Comparison of ENCODE assay signal across 12 cellular contexts in genomic region chr3:139588450-139588849, GRCh38. TPM values are rescaled to one million over a fixed set of nuclear protein-coding genes. Genes with fewer than 3 reads are reported as not detected.
DNase-seq lines count a peak whose midpoint lies in the region; ATAC-seq, FAIRE-seq and TF ChIP-seq lines count a peak whose summit lies in the region.
"Had no signal": no experiment of that assay in that cellular context is flagged by ENCODE, and none has a peak within 500 bp of the region (broad histone marks: within the 10 kb centered on the region; RNA-seq: fewer than 3 reads in every experiment).

No MANE protein-coding gene starts in this region.

- H3K4me3 ChIP-seq in HepG2 (replicated peaks in 1 of 3; ENCODE audit: insufficient read depth in 1 of 3, low read depth in 2 of 3, low read length in 3 of 3) (no peak overlapping the region), right lobe of liver (no peak overlapping the region), epithelial cell of proximal tubule (ENCODE audit: low read depth, low read length) (no peak overlapping the region)
- H3K4me3 ChIP-seq in CD4-positive, alpha-beta memory T cell (ENCODE audit: low read length in 2 of 2) = no peak overlapping the region
- H3K4me3 ChIP-seq: BLaER1 treated with 17β-estradiol and CSF1 and Interleukin-3, amounts not matched to agents 10 nM and 100 nM had no signal

- H3K27me3 Mint-ChIP-seq in activated T-cell treated with anti-CD3 and anti-CD28 coated beads, Interleukin-2, amount 50 U/mL, for 24 hours = no peaks in the 10 kb centered on the region
- peaks cover 0 to 3% of the 10 kb centered on the region in 2 donors for H3K27me3 Mint-ChIP-seq in CD4-positive, alpha-beta memory T cell

- no peaks in the 10 kb centered on the region for H3K4me1 Mint-ChIP-seq in activated T-cell treated with anti-CD3 and anti-CD28 coated beads, Interleukin-2, amount 50 U/mL, for 24 hours (ENCODE audit: low read depth)
- H3K4me1 Mint-ChIP-seq in CD4-positive, alpha-beta memory T cell = peaks cover 0 to 3% (median 0%) of the 10 kb centered on the region in 4 donors

- no TSS peak for BruUV-seq in HepG2 (replicated peaks; lab: Mats Ljungman, UMichigan)

- intact Hi-C loops in HepG2 (cut with micrococcal nuclease; ENCODE audit: unreplicated experiment) = loop anchor here (2.0 kb wide), 1 partner anchor 92 kb away; no protein-coding TSS in a partner anchor
- intact Hi-C loops in right lobe of liver (cut with DNase I) = no loop called here
- intact Hi-C loops in CD4-positive, alpha-beta memory T cell (cut with micrococcal nuclease) = no loop called here

- no peak overlapping the region for H3K4me2 ChIP-seq in HepG2 (ENCODE audit: low read depth, low read length)
- H3K4me2 ChIP-seq: BLaER1 treated with 17β-estradiol and CSF1 and Interleukin-3, amounts not matched to agents 10 nM and 100 nM had no signal

- no peak overlapping the region for H3K4me3 Mint-ChIP-seq in activated T-cell treated with anti-CD3 and anti-CD28 coated beads, Interleukin-2, amount 50 U/mL, for 24 hours
- peak overlapping the region in 1 of 8 donors; percentile 24 for H3K4me3 Mint-ChIP-seq in CD4-positive, alpha-beta memory T cell

- no peaks in the 10 kb centered on the region for H3K9me3 ChIP-seq in HepG2 (ENCODE audit: low read length)
- H3K9me3 ChIP-seq in right lobe of liver = no peaks in the 10 kb centered on the region
- no peaks in the 10 kb centered on the region for H3K9me3 ChIP-seq in CD4-positive, alpha-beta memory T cell (ENCODE audit: control insufficient read depth in 1 of 2, low read length in 2 of 2)
- H3K9me3 ChIP-seq: BLaER1 treated with 17β-estradiol and CSF1 and Interleukin-3, amounts not matched to agents 10 nM and 100 nM had no signal

- H3K4me1 ChIP-seq in HepG2 (ENCODE audit: insufficient read depth, low read length) (no peaks in the 10 kb centered on the region), right lobe of liver (no peaks in the 10 kb centered on the region)
- H3K4me1 ChIP-seq in CD4-positive, alpha-beta memory T cell (ENCODE audit: insufficient read depth, low read length) = no peaks in the 10 kb centered on the region
- H3K4me1 ChIP-seq: BLaER1 treated with 17β-estradiol and CSF1 and Interleukin-3, amounts not matched to agents 10 nM and 100 nM had no signal

- POLR2A ChIA-PET in HepG2 (lab: Yijun Ruan, JAX) = no interaction called here
- POLR2A ChIA-PET in CD4-positive, alpha-beta memory T cell (lab: Charles Lee; ENCODE audit: partially characterized antibody) = no interaction called here

- in situ Hi-C loops in HepG2 (cut with HindIII; ENCODE audit: extremely low pct_ligation_motif_present, low pct_unique_long_range_greater_than_20kb) = no loop called here

- H3K27ac ChIP-seq in HepG2 (ENCODE audit: extremely low read length, insufficient read depth, low read length) (no peak overlapping the region), right lobe of liver (no peak overlapping the region)
- no peak overlapping the region for H3K27ac ChIP-seq in CD4-positive, alpha-beta memory T cell (ENCODE audit: low read depth, low read length)
- H3K27ac ChIP-seq: BLaER1 treated with 17β-estradiol and CSF1 and Interleukin-3, amounts not matched to agents 10 nM and 100 nM; HL-60 had no signal

- H3K9me3 Mint-ChIP-seq in activated T-cell treated with anti-CD3 and anti-CD28 coated beads, Interleukin-2, amount 50 U/mL, for 24 hours = peaks cover 2% of the 10 kb centered on the region
- peaks cover 0 to 7% (median 3%) of the 10 kb centered on the region in 8 donors for H3K9me3 Mint-ChIP-seq in CD4-positive, alpha-beta memory T cell

- peak; percentile 91 for ATAC-seq in HepG2
- no peak for ATAC-seq in right lobe of liver
- ATAC-seq in HG02852 (IDR thresholded peaks at IDR 0.05; ENCODE audit: unreplicated experiment) = no peak

- no peak overlapping the region for H3K27ac Mint-ChIP-seq in activated T-cell treated with anti-CD3 and anti-CD28 coated beads, Interleukin-2, amount 50 U/mL, for 24 hours
- H3K27ac Mint-ChIP-seq in CD4-positive, alpha-beta memory T cell = no peak overlapping the region

- no peaks in the 10 kb centered on the region for H3K27me3 ChIP-seq in HepG2 (ENCODE audit: control insufficient read depth in 1 of 2, insufficient read depth in 2 of 2, low read length in 2 of 2)
- H3K27me3 ChIP-seq in right lobe of liver = no peaks in the 10 kb centered on the region
- no peaks in the 10 kb centered on the region for H3K27me3 ChIP-seq in CD4-positive, alpha-beta memory T cell (ENCODE audit: insufficient read depth, low read length)
- H3K27me3 ChIP-seq: BLaER1 treated with 17β-estradiol and CSF1 and Interleukin-3, amounts not matched to agents 10 nM and 100 nM had no signal

- no peak for TF ChIP-seq POLR2A in HepG2 (IDR thresholded peaks at IDR 0.05; ENCODE audit: insufficient read depth in 1 of 2, low read depth in 2 of 2, low read length in 2 of 2)
- no peak for TF ChIP-seq POLR2A in right lobe of liver (IDR thresholded peaks at IDR 0.05)

- CTCF ChIA-PET in HepG2 (lab: Yijun Ruan, JAX; ENCODE audit: low intra/inter-chr PET ratio, low total read pairs) = no interaction called here
- CTCF ChIA-PET in CD4-positive, alpha-beta memory T cell (lab: Charles Lee; ENCODE audit: partially characterized antibody) = no interaction called here

- no peaks in the 10 kb centered on the region for H3K79me2 ChIP-seq in HepG2 (ENCODE audit: insufficient read depth, low read length)

- 33% methylated on average over 1 of the region's 4 CpGs for WGBS in HepG2 (ENCODE audit: low lambda C conversion rate)
- 74% methylated on average over 3 of the region's 4 CpGs for WGBS in right lobe of liver (ENCODE audit: insufficient coverage, low coverage, low lambda C conversion rate, missing lambda C conversion rate)

- no peak overlapping the region for H3K9ac ChIP-seq in HepG2 (ENCODE audit: insufficient read depth, low read depth, low read length)
- H3K9ac ChIP-seq: BLaER1 treated with 17β-estradiol and CSF1 and Interleukin-3, amounts not matched to agents 10 nM and 100 nM had no signal

- no peak overlapping the region for H2AFZ ChIP-seq in HepG2 (ENCODE audit: low read length)

- DNase-seq in HepG2 (ENCODE audit: low spot score) (peak; percentile 39), right lobe of liver (no peak), NCI-H524 treated with DMSO at 0.1 percent for 48 hours (lab: John Stamatoyannopoulos, UW) (peak; percentile 32), epithelial cell of proximal tubule (ENCODE audit: low read depth) (no peak), NCI-H774 (lab: John Stamatoyannopoulos, UW) (no peak)
- no peak for DNase-seq in activated T-cell treated with anti-CD3 and anti-CD28 coated beads, Interleukin-2, amount 50 U/mL, for 24 hours
- DNase-seq in CD4-positive, alpha-beta memory T cell = no peak
- DNase-seq: amygdala had no signal

- peak; percentile 59 for TF ChIP-seq CTCF in HepG2 (CRISPR knock-in tag; IDR thresholded peaks at IDR 0.05)
- no peak for TF ChIP-seq CTCF in right lobe of liver (IDR thresholded peaks at IDR 0.05)
- TF ChIP-seq CTCF in epithelial cell of proximal tubule (conservative IDR thresholded peaks at IDR 0.05; ENCODE audit: low read depth, low read length) = peak; percentile 50

- TF ChIP-seq RAD21 in HepG2 (CRISPR knock-in tag; IDR thresholded peaks at IDR 0.05) = peak; percentile 47; the same call in 1 of the 2 replicates

- H4K20me1 ChIP-seq in HepG2 (ENCODE audit: insufficient read depth, low read length) = no peaks in the 10 kb centered on the region
- H4K20me1 ChIP-seq: BLaER1 treated with 17β-estradiol and CSF1 and Interleukin-3, amounts not matched to agents 10 nM and 100 nM had no signal

- FAIRE-seq in HepG2 (lab: Jason Lieb, UNC) = no peak
- FAIRE-seq: RCC 7860 had no signal

- H3K36me3 ChIP-seq in HepG2 (replicated peaks in 1 of 2; ENCODE audit: control insufficient read depth in 1 of 2, insufficient read depth in 2 of 2, low read length in 2 of 2) = no peaks in the 10 kb centered on the region
- no peaks in the 10 kb centered on the region for H3K36me3 ChIP-seq in right lobe of liver
- no peaks in the 10 kb centered on the region for H3K36me3 ChIP-seq in CD4-positive, alpha-beta memory T cell (ENCODE audit: insufficient read depth, low read length)
- H3K36me3 ChIP-seq: BLaER1 treated with 17β-estradiol and CSF1 and Interleukin-3, amounts not matched to agents 10 nM and 100 nM had no signal

- TF ChIP-seq EP300 in HepG2 (IDR thresholded peaks at IDR 0.05; ENCODE audit: low read depth in 2 of 2, low read length in 2 of 2) (no peak), HepG2 (CRISPR knock-in tag; IDR thresholded peaks at IDR 0.05; ENCODE audit: borderline replicate concordance) (no peak)

- no peaks in the 10 kb centered on the region for H3K36me3 Mint-ChIP-seq in activated T-cell treated with anti-CD3 and anti-CD28 coated beads, Interleukin-2, amount 50 U/mL, for 24 hours (ENCODE audit: low read depth)
- no peaks in the 10 kb centered on the region for H3K36me3 Mint-ChIP-seq in CD4-positive, alpha-beta memory T cell

TF ChIP-seq in HepG2, 621 proteins besides CTCF, POLR2A, EP300 and RAD21 (continues in another document):
- TF ChIP-seq STAG1 (CRISPR knock-in tag; IDR thresholded peaks at IDR 0.05) = peak; percentile 62

RNA-seq across cellular contexts. Expression of gene RBP1, which starts 48.9 kb away (rescaled TPM):
- total RNA-seq in HepG2 (2016; rRNA removed; fragmentation: Illumina TruSeq; extraction: Trizol) (6.4 and 8.9 TPM in 2 replicates), right lobe of liver (10 to 100 TPM; 24.1 to 53.1 (median 37.9) TPM), epithelial cell of proximal tubule (68.0 and 250 TPM in 2 replicates)
- total RNA-seq in HepG2 (2016; cell fraction: cytosol; rRNA removed; fragmentation: Illumina TruSeq; extraction: Trizol; ENCODE audit: low read depth) = 3.8 and 9.5 TPM in 2 replicates
- total RNA-seq in HepG2 (2016; cell fraction: insoluble cytoplasmic fraction; rRNA removed; fragmentation: Illumina TruSeq; extraction: Trizol) = 8.6 and 10.6 TPM in 2 replicates
- 5.6 and 7.7 TPM in 2 replicates for total RNA-seq in HepG2 (2016; cell fraction: membrane; rRNA removed; fragmentation: Illumina TruSeq; extraction: Trizol)
- 3.0 and 4.3 TPM in 2 replicates for total RNA-seq in HepG2 (2016; cell fraction: nucleus; rRNA removed; fragmentation: Illumina TruSeq; extraction: Trizol)
- polyA plus RNA-seq in HepG2 (2011; rRNA removed) = 12.6 and 16.9 TPM in 2 replicates
- 19.5 and 23.3 TPM in 2 replicates for polyA plus RNA-seq in HepG2 (2011; cell fraction: cytosol; rRNA removed)
- 9.2 and 9.7 TPM in 2 replicates for polyA plus RNA-seq in HepG2 (2011; cell fraction: nucleus; rRNA removed)
- polyA plus RNA-seq in HepG2 (2012) = 3.9 and 9.2 TPM in 2 replicates
- 11.2 and 14.3 TPM in 2 replicates for polyA plus RNA-seq in HepG2 (2016; cell fraction: cytosol; fragmentation: Illumina TruSeq; extraction: Trizol; ENCODE audit: low read depth)
- polyA plus RNA-seq in HepG2 (2016; cell fraction: insoluble cytoplasmic fraction; fragmentation: Illumina TruSeq; extraction: Trizol; ENCODE audit: low read depth) = 19.1 and 19.5 TPM in 2 replicates
- polyA plus RNA-seq in HepG2 (2016; cell fraction: membrane; fragmentation: Illumina TruSeq; extraction: Trizol; ENCODE audit: low read depth) = 9.2 and 11.0 TPM in 2 replicates
- polyA plus RNA-seq in HepG2 (2016; cell fraction: nucleus; fragmentation: Illumina TruSeq; extraction: Trizol; ENCODE audit: insufficient read depth, low read depth) = 9.2 and 17.6 TPM in 2 replicates
- polyA minus RNA-seq in HepG2 (2011; rRNA and poly(A)+ RNA removed; ENCODE audit: low replicate concordance) = 12.3 TPM in 1 of 2 replicates, not detected in the other
- polyA minus RNA-seq in HepG2 (2011; cell fraction: cytosol; rRNA and poly(A)+ RNA removed) = 1.9 and 4.5 TPM in 2 replicates
- polyA minus RNA-seq in HepG2 (2011; cell fraction: nucleus; rRNA and poly(A)+ RNA removed) = 3.9 and 6.0 TPM in 2 replicates
- not detected for total RNA-seq in CD4-positive, alpha-beta memory T cell
- polyA plus RNA-seq in CD4-positive, alpha-beta memory T cell = not detected

Comparison
In these comparisons a context has a peak if more than half of its experiments do, and no peak if none do; other contexts are left out.
1. DNase-seq: peak in HepG2 (single experiment) and NCI-H524 treated with DMSO at 0.1 percent for 48 hours (single experiment); none in right lobe of liver (0 of 3), epithelial cell of proximal tubule (single experiment), NCI-H774 (single experiment), activated T-cell treated with anti-CD3 and anti-CD28 coated beads, Interleukin-2, amount 50 U/mL, for 24 hours (single experiment) and CD4-positive, alpha-beta memory T cell (0 of 5).
2. CTCF ChIP-seq: peak in HepG2 (single experiment) and epithelial cell of proximal tubule (single experiment); none in right lobe of liver (0 of 4).